ENCODE assay signal across 8 cellular contexts in genomic region chr9:124771867-124772621, GRCh38. TPM values are rescaled to one million over a fixed set of nuclear protein-coding genes. Genes with fewer than 3 reads are reported as not detected.
A peak's percentile ranks its signal among the peaks of the same experiment; 100 is the strongest.
DNase-seq lines count a peak whose midpoint lies in the region; ATAC-seq and TF ChIP-seq lines count a peak whose summit lies in the region.

No MANE protein-coding gene starts in this region.

- intact Hi-C loops in posterior vena cava (cut with DNase I) = loop anchor here in 1 of 2 donors (10.0 kb wide), 1 partner anchor 603 kb away; no protein-coding TSS in a partner anchor

- no peaks in the 10 kb centered on the region for H3K27me3 ChIP-seq in HL-60 (ENCODE audit: insufficient read depth, poor library complexity, severe bottlenecking)

- peak; percentile 55 for TF ChIP-seq CTCF in HL-60 (IDR thresholded peaks at IDR 0.05; ENCODE audit: insufficient read depth, low read length)
- TF ChIP-seq CTCF in astrocyte of the spinal cord (IDR thresholded peaks at IDR 0.05; ENCODE audit: low read depth, low read length) = peak; percentile 87

- DNase-seq in COLO668 (lab: John Stamatoyannopoulos, UW; ENCODE audit: unreplicated experiment) = peak; percentile 75
- DNase-seq in HL-60 (ENCODE audit: low read depth in 1 of 2, low spot score in 1 of 2) = peak in 1 of 2 experiments; percentile 33
- DNase-seq in RKO (ENCODE audit: low spot score) = peak; percentile 85
- peak; percentile 83 for DNase-seq in astrocyte of the spinal cord (ENCODE audit: low read depth, low spot score)
- peak; percentile 81 for DNase-seq in hepatic stellate cell (ENCODE audit: low spot score)
- DNase-seq in posterior vena cava (ENCODE audit: low spot score) = peak; percentile 86
- no peak for DNase-seq in SIG-M5 (lab: John Stamatoyannopoulos, UW)

- H3K27ac ChIP-seq in HL-60 (replicated peaks) = peak overlapping the region; percentile 87

- ATAC-seq in HG02970 (IDR thresholded peaks at IDR 0.05; ENCODE audit: low FRiP score, unreplicated experiment) = no peak

- H3K4me3 ChIP-seq in HL-60 (replicated peaks; ENCODE audit: insufficient read depth, low read length) (peak overlapping the region; percentile 67), astrocyte of the spinal cord (ENCODE audit: low read depth, low read length) (peak overlapping the region; percentile 66)

- in situ Hi-C loops in astrocyte of the spinal cord (cut with HindIII; ENCODE audit: low sequenced_read_pairs) = no loop called here

RNA-seq across cellular contexts. Expression of gene NR6A1, which starts 0.9 kb away (rescaled TPM):
- under 1 TPM; 0.23 to 0.76 TPM for total RNA-seq in posterior vena cava

RNA-seq across cellular contexts. Expression of gene OLFML2A, which starts 4.9 kb away (rescaled TPM):
- 1 to 10 TPM; 7.8 to 9.1 TPM for total RNA-seq in posterior vena cava
